In genomic region chr19:5352229-5352763, GRCh38 we compare ENCODE assay signal across 13 cellular contexts. TPM values are rescaled to one million over a fixed set of nuclear protein-coding genes. Genes with fewer than 3 reads are reported as not detected.
DNase-seq lines count a peak whose midpoint lies in the region; ATAC-seq, FAIRE-seq and TF ChIP-seq lines count a peak whose summit lies in the region.
"Had no signal": no experiment of that assay in that cellular context is flagged by ENCODE, and none has a peak within 500 bp of the region (broad histone marks: within the 10 kb centered on the region; RNA-seq: fewer than 3 reads in every experiment).

No MANE protein-coding gene starts in this region.

- H3K27ac ChIP-seq in IMR-90 (ENCODE audit: insufficient read depth, low read length) (no peak overlapping the region), astrocyte (ENCODE audit: low read depth, low read length) (peak overlapping the region; percentile 57)
- H3K27ac ChIP-seq: suprapubic skin had no signal

- FAIRE-seq in astrocyte (lab: Jason Lieb, UNC): no peak

- H3K9me3 ChIP-seq in IMR-90 (ENCODE audit: control insufficient read depth, insufficient read depth, low read length): peaks cover 2% of the 10 kb centered on the region
- no peaks in the 10 kb centered on the region for H3K9me3 ChIP-seq in astrocyte (ENCODE audit: insufficient read depth, low read depth, low read length)
- H3K9me3 ChIP-seq: suprapubic skin had no signal

- in situ Hi-C loops in IMR-90 (cut with MboI; ENCODE audit: low sequenced_read_pairs): no loop called here

- peak; percentile 54 for ATAC-seq in IMR-90 (ENCODE audit: low read depth)
- ATAC-seq in T-cell (replicated peaks in 1 of 4): no peak
- ATAC-seq: activated naive CD8-positive, alpha-beta T cell treated with anti-CD3 and anti-CD28 coated beads, Interleukin-2, amount 50 U/mL, for 24 hours; left colon had no signal

- H3K9me1 ChIP-seq in IMR-90 (ENCODE audit: insufficient read depth, low read length): no peaks in the 10 kb centered on the region

- H4K8ac ChIP-seq in IMR-90 (ENCODE audit: low read depth in 2 of 2, low read length in 2 of 2): no peak overlapping the region

- H3K4me1 ChIP-seq in IMR-90 (ENCODE audit: control insufficient read depth, insufficient read depth, low read length): no peaks in the 10 kb centered on the region
- no peaks in the 10 kb centered on the region for H3K4me1 ChIP-seq in astrocyte (ENCODE audit: insufficient read depth, low read length)
- H3K4me1 ChIP-seq: suprapubic skin had no signal

- H3K36me3 Mint-ChIP-seq in astrocyte (ENCODE audit: low read depth, unreplicated experiment): no peaks in the 10 kb centered on the region
- no peaks in the 10 kb centered on the region for H3K36me3 Mint-ChIP-seq in mesothelial cell of epicardium
- no peaks in the 10 kb centered on the region for H3K36me3 Mint-ChIP-seq in T-cell

- intact Hi-C loops in IMR-90 (cut with micrococcal nuclease): no loop called here

- H2BK120ac ChIP-seq in IMR-90 (ENCODE audit: low read depth, low read length): no peak overlapping the region

- H3K4me1 Mint-ChIP-seq in astrocyte (ENCODE audit: low read depth, unreplicated experiment) (no peaks in the 10 kb centered on the region), mesothelial cell of epicardium (peaks cover 2% of the 10 kb centered on the region), T-cell (no peaks in the 10 kb centered on the region)
- H3K4me1 Mint-ChIP-seq: activated naive CD8-positive, alpha-beta T cell treated with anti-CD3 and anti-CD28 coated beads, Interleukin-2, amount 50 U/mL, for 24 hours had no signal

- POLR2A ChIA-PET in IMR-90 (lab: Charles Lee; ENCODE audit: unreplicated experiment) (no interaction called here), T-cell (lab: Charles Lee) (no interaction called here)

- H3K4ac ChIP-seq in IMR-90 (ENCODE audit: low read depth, low read length): no peak overlapping the region

- no peak overlapping the region for H3K23ac ChIP-seq in IMR-90 (ENCODE audit: low read depth, low read length)

- H4K91ac ChIP-seq in IMR-90 (ENCODE audit: insufficient read depth, low read depth, low read length): no peak overlapping the region

- WGBS in IMR-90 (ENCODE audit: extremely low coverage in 2 of 2, insufficient read length in 1 of 2), 2 experiments: 30% methylated on average over 4 of the region's 8 CpGs; no CpG with 5 or more reads in 1 of the 2 experiments

- no peak for TF ChIP-seq RAD21 in IMR-90 (IDR thresholded peaks at IDR 0.05; ENCODE audit: low read length)

- no peak overlapping the region; the same call in 1 of the 2 replicates for H3K4me2 ChIP-seq in IMR-90 (ENCODE audit: low read depth, low read length)
- no peak overlapping the region for H3K4me2 ChIP-seq in astrocyte (ENCODE audit: low read length)

- CTCF ChIA-PET in IMR-90 (lab: Yijun Ruan, JAX) (no interaction called here), T-cell (lab: Charles Lee) (no interaction called here)

- TF ChIP-seq POLR2A in IMR-90 (IDR thresholded peaks at IDR 0.05; ENCODE audit: low read depth, low read length): peak; percentile 87

- DNase-seq in ELR (ENCODE audit: low read depth): peak; percentile 70
- peak; percentile 15 for DNase-seq in IMR-90
- peak; percentile 39 for DNase-seq in astrocyte (ENCODE audit: low read depth)
- DNase-seq in mesothelial cell of epicardium (ENCODE audit: low spot score in 2 of 2, unreplicated experiment in 2 of 2): no peak
- DNase-seq in DMS153 treated with DMSO at 0.1 percent for 48 hours (lab: John Stamatoyannopoulos, UW; ENCODE audit: unreplicated experiment): no peak
- no peak for DNase-seq in T1000 (lab: John Stamatoyannopoulos, UW)
- DNase-seq in T-cell: no peak
- no peak for DNase-seq in GM10266 (ENCODE audit: extremely low spot score)
- DNase-seq: activated naive CD8-positive, alpha-beta T cell treated with anti-CD3 and anti-CD28 coated beads, Interleukin-2, amount 50 U/mL, for 24 hours; left colon; NCI-H1105 treated with DMSO at 0.1 percent for 48 hours had no signal

- H3K27ac Mint-ChIP-seq in astrocyte (ENCODE audit: unreplicated experiment): peak overlapping the region; percentile 77
- H3K27ac Mint-ChIP-seq in mesothelial cell of epicardium: peak overlapping the region; percentile 27
- H3K27ac Mint-ChIP-seq in T-cell: no peak overlapping the region
- H3K27ac Mint-ChIP-seq: activated naive CD8-positive, alpha-beta T cell treated with anti-CD3 and anti-CD28 coated beads, Interleukin-2, amount 50 U/mL, for 24 hours; T-helper 1 cell treated with Interleukin-12 subunit alpha and Interleukin-12 subunit beta and Interleukin-4 antibody, amounts not matched to agents 30 μg/mL and 1 μg/mL, for 36 hours had no signal

- H3K14ac ChIP-seq in IMR-90 (replicated peaks; ENCODE audit: low read depth, low read length): no peak overlapping the region

- no peak overlapping the region for H3K56ac ChIP-seq in IMR-90 (ENCODE audit: extremely low read depth, insufficient read depth, low read length)

- H3K4me3 Mint-ChIP-seq in astrocyte (ENCODE audit: unreplicated experiment) (no peak overlapping the region), mesothelial cell of epicardium (no peak overlapping the region), T-cell (no peak overlapping the region)
- H3K4me3 Mint-ChIP-seq: activated naive CD8-positive, alpha-beta T cell treated with anti-CD3 and anti-CD28 coated beads, Interleukin-2, amount 50 U/mL, for 24 hours; T-helper 1 cell treated with Interleukin-12 subunit alpha and Interleukin-12 subunit beta and Interleukin-4 antibody, amounts not matched to agents 30 μg/mL and 1 μg/mL, for 36 hours had no signal

- no peak overlapping the region for H3K18ac ChIP-seq in IMR-90 (ENCODE audit: low read depth, low read length)

- no TSS peak for BruUV-seq in IMR-90 (replicated peaks; lab: Mats Ljungman, UMichigan)

- H3K4me3 ChIP-seq in IMR-90 (ENCODE audit: insufficient read depth, low read depth, low read length) (no peak overlapping the region), astrocyte (ENCODE audit: insufficient read depth, low read depth, low read length) (no peak overlapping the region)
- H3K4me3 ChIP-seq: suprapubic skin had no signal

- H3K36me3 ChIP-seq in IMR-90 (ENCODE audit: control insufficient read depth, insufficient read depth, low read length) (no peaks in the 10 kb centered on the region), astrocyte (ENCODE audit: insufficient read depth, low read length) (no peaks in the 10 kb centered on the region)
- H3K36me3 ChIP-seq: suprapubic skin had no signal

- no peaks in the 10 kb centered on the region for H3K79me1 ChIP-seq in IMR-90 (ENCODE audit: low read depth in 1 of 2, low read length in 2 of 2)

- H3K27me3 ChIP-seq in IMR-90 (ENCODE audit: control insufficient read depth, insufficient read depth, low read length) (peaks cover 38% of the 10 kb centered on the region), astrocyte (ENCODE audit: insufficient read depth, low read length) (peaks cover 3% of the 10 kb centered on the region)

- no peaks in the 10 kb centered on the region for H4K20me1 ChIP-seq in IMR-90 (ENCODE audit: insufficient read depth, low read length)
- no peaks in the 10 kb centered on the region for H4K20me1 ChIP-seq in astrocyte (ENCODE audit: insufficient read depth, low read length)

- H2BK5ac ChIP-seq in IMR-90 (ENCODE audit: low read depth, low read length, poor library complexity, severe bottlenecking): no peak overlapping the region

- H3K9ac ChIP-seq in IMR-90 (ENCODE audit: low read depth, low read length) (no peak overlapping the region), astrocyte (ENCODE audit: low read length) (peak overlapping the region; percentile 68)

- no peak overlapping the region for H2AK9ac ChIP-seq in IMR-90 (replicated peaks; ENCODE audit: low read depth, low read length, poor library complexity)

- H3K9me3 Mint-ChIP-seq in astrocyte (ENCODE audit: unreplicated experiment) (peaks cover 6% of the 10 kb centered on the region), mesothelial cell of epicardium (peaks cover 5% of the 10 kb centered on the region), T-cell (peaks cover 0 to 5% (median 4%) of the 10 kb centered on the region in 3 donors)
- H3K9me3 Mint-ChIP-seq: T-helper 1 cell treated with Interleukin-12 subunit alpha and Interleukin-12 subunit beta and Interleukin-4 antibody, amounts not matched to agents 30 μg/mL and 1 μg/mL, for 36 hours had no signal

- peaks cover 55% of the 10 kb centered on the region for H3K27me3 Mint-ChIP-seq in astrocyte (ENCODE audit: low read depth, unreplicated experiment)
- peaks cover 24% of the 10 kb centered on the region for H3K27me3 Mint-ChIP-seq in mesothelial cell of epicardium (ENCODE audit: low read depth)
- peaks cover 41 to 43% of the 10 kb centered on the region in 2 donors for H3K27me3 Mint-ChIP-seq in T-cell

- no peak for TF ChIP-seq CTCF in IMR-90 (conservative IDR thresholded peaks at IDR 0.05; ENCODE audit: low read depth, low read length)
- TF ChIP-seq CTCF in astrocyte (IDR thresholded peaks at IDR 0.05; ENCODE audit: insufficient read depth, low read depth, low read length): no peak
- no peak for TF ChIP-seq CTCF in mesothelial cell of epicardium (IDR thresholded peaks at IDR 0.05; ENCODE audit: unreplicated experiment)
- no peak for TF ChIP-seq CTCF in GM10266 (IDR thresholded peaks at IDR 0.05; ENCODE audit: control insufficient read depth, insufficient read depth, low read depth, missing control alignments)

- dilution Hi-C loops in IMR-90 (cut with HindIII; ENCODE audit: low sequenced_read_pairs, unreplicated experiment): no loop called here

- peak overlapping the region; percentile 18 for H2AFZ ChIP-seq in IMR-90 (replicated peaks; ENCODE audit: low read length, poor library complexity)
- H2AFZ ChIP-seq in astrocyte (ENCODE audit: low read depth, low read length): no peak overlapping the region

- no peak overlapping the region for H4K5ac ChIP-seq in IMR-90 (ENCODE audit: low read depth, low read length)

- H3K79me2 ChIP-seq in astrocyte (ENCODE audit: insufficient read depth, low read length): no peaks in the 10 kb centered on the region

- H2AK5ac ChIP-seq in IMR-90 (ENCODE audit: low read depth, low read length): no peak overlapping the region

- no peak overlapping the region for H2BK15ac ChIP-seq in IMR-90 (ENCODE audit: low read depth, low read length)

- no peak overlapping the region for H2BK20ac ChIP-seq in IMR-90 (ENCODE audit: low read depth, low read length)

TF ChIP-seq in IMR-90, 13 proteins besides CTCF, POLR2A, EP300 and RAD21 (continues in another document):
- TF ChIP-seq RCOR1 (IDR thresholded peaks at IDR 0.05; ENCODE audit: insufficient replicate concordance, low read length): no peak

RNA-seq across cellular contexts. Expression of gene PTPRS, which starts 11.7 kb away (rescaled TPM):
- total RNA-seq in IMR-90 (2012; rRNA removed): 40.1 and 43.3 TPM in 2 replicates
- polyA plus RNA-seq in IMR-90 (2012; rRNA removed): 51.9 and 56.5 TPM in 2 replicates
- polyA plus RNA-seq in IMR-90 (2012; cell fraction: cytosol; rRNA removed): 38.6 and 74.6 TPM in 2 replicates
- polyA plus RNA-seq in IMR-90 (2012; cell fraction: nucleus; rRNA removed; ENCODE audit: low replicate concordance): 97.2 and 218 TPM in 2 replicates
- 125 and 142 TPM in 2 replicates for total RNA-seq in astrocyte
- total RNA-seq in mesothelial cell of epicardium: 235 to 241 TPM (median 240 TPM) in 3 replicates
- 1 to 10 TPM; 2.9 to 5.6 (median 4.1) TPM for total RNA-seq in T-cell

Comparison
In these comparisons a context has a peak if more than half of its experiments do, and no peak if none do; other contexts are left out.
1. DNase-seq: peak in ELR (single experiment), IMR-90 (single experiment) and astrocyte (single experiment); none in mesothelial cell of epicardium (0 of 2), DMS153 treated with DMSO at 0.1 percent for 48 hours (single experiment), T1000 (single experiment), T-cell (0 of 34) and GM10266 (single experiment).
2. H3K27ac Mint-ChIP-seq: peak in astrocyte (single experiment) and mesothelial cell of epicardium (single experiment); none in T-cell (0 of 2).